In the genomic region with DNA sequence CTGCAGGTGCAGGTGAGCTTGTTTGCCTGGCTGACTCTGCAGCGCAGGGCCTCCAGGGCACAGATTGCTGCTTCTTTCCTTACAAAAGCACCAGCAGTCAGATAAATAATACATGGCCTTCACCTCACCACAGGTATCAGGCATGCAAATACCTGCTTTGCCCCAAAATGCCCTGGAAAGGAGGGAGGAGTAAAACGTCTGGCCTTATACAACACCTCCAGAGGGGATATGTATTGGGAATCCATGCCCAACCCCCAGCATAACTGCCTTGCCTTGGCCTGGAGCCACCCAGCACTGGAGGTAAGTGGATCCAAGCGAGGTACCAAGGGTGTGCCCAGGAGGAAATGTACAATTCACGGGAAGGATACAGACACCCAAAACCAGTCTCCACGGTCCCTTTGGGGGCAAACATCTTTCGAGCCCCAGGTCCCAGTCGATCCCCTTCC, we compare ENCODE assay signal across 1 cellular context.
TF ChIP-seq lines count a peak whose summit lies in the region.

No MANE protein-coding gene starts in this region.

TF ChIP-seq in SK-N-SH treated with all-trans-retinoic acid at 6 μM for 48 hours, 23 proteins besides CTCF, POLR2A, EP300 and RAD21 (continued from another document):
- TF ChIP-seq, protein P1, sequence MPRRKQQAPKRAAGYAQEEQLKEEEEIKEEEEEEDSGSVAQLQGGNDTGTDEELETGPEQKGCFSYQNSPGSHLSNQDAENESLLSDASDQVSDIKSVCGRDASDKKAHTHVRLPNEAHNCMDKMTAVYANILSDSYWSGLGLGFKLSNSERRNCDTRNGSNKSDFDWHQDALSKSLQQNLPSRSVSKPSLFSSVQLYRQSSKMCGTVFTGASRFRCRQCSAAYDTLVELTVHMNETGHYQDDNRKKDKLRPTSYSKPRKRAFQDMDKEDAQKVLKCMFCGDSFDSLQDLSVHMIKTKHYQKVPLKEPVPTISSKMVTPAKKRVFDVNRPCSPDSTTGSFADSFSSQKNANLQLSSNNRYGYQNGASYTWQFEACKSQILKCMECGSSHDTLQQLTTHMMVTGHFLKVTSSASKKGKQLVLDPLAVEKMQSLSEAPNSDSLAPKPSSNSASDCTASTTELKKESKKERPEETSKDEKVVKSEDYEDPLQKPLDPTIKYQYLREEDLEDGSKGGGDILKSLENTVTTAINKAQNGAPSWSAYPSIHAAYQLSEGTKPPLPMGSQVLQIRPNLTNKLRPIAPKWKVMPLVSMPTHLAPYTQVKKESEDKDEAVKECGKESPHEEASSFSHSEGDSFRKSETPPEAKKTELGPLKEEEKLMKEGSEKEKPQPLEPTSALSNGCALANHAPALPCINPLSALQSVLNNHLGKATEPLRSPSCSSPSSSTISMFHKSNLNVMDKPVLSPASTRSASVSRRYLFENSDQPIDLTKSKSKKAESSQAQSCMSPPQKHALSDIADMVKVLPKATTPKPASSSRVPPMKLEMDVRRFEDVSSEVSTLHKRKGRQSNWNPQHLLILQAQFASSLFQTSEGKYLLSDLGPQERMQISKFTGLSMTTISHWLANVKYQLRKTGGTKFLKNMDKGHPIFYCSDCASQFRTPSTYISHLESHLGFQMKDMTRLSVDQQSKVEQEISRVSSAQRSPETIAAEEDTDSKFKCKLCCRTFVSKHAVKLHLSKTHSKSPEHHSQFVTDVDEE (CRISPR knock-in tag; IDR thresholded peaks at IDR 0.05): no peak
- TF ChIP-seq OSR1 (CRISPR knock-in tag; IDR thresholded peaks at IDR 0.05): no peak
- TF ChIP-seq ISL1 (CRISPR knock-in tag; IDR thresholded peaks at IDR 0.05): no peak
- no peak for TF ChIP-seq ZNF70 (CRISPR knock-in tag; IDR thresholded peaks at IDR 0.05)
- TF ChIP-seq, protein P2, sequence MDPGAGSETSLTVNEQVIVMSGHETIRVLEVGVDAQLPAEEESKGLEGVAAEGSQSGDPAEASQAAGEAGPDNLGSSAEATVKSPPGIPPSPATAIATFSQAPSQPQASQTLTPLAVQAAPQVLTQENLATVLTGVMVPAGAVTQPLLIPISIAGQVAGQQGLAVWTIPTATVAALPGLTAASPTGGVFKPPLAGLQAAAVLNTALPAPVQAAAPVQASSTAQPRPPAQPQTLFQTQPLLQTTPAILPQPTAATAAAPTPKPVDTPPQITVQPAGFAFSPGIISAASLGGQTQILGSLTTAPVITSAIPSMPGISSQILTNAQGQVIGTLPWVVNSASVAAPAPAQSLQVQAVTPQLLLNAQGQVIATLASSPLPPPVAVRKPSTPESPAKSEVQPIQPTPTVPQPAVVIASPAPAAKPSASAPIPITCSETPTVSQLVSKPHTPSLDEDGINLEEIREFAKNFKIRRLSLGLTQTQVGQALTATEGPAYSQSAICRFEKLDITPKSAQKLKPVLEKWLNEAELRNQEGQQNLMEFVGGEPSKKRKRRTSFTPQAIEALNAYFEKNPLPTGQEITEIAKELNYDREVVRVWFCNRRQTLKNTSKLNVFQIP (CRISPR knock-in tag; IDR thresholded peaks at IDR 0.05; ENCODE audit: borderline replicate concordance, low read depth): no peak
- TF ChIP-seq BACH2 (CRISPR knock-in tag; IDR thresholded peaks at IDR 0.05; ENCODE audit: borderline replicate concordance): no peak
- TF ChIP-seq RARB (CRISPR knock-in tag; IDR thresholded peaks at IDR 0.05): no peak
- TF ChIP-seq TOX (CRISPR knock-in tag; IDR thresholded peaks at IDR 0.05; ENCODE audit: borderline replicate concordance): no peak
- TF ChIP-seq TCF4 (CRISPR knock-in tag; IDR thresholded peaks at IDR 0.05; ENCODE audit: borderline replicate concordance): no peak
- no peak for TF ChIP-seq ZNF8 (CRISPR knock-in tag; IDR thresholded peaks at IDR 0.05)
- TF ChIP-seq CSDC2 (CRISPR knock-in tag; IDR thresholded peaks at IDR 0.05): no peak
- no peak for TF ChIP-seq PPARA (CRISPR knock-in tag; IDR thresholded peaks at IDR 0.05; ENCODE audit: borderline replicate concordance)
- no peak for TF ChIP-seq ZC3H10 (CRISPR knock-in tag; IDR thresholded peaks at IDR 0.05)
- no peak for TF ChIP-seq ZFP3 (CRISPR knock-in tag; IDR thresholded peaks at IDR 0.05)
- TF ChIP-seq, protein P3, sequence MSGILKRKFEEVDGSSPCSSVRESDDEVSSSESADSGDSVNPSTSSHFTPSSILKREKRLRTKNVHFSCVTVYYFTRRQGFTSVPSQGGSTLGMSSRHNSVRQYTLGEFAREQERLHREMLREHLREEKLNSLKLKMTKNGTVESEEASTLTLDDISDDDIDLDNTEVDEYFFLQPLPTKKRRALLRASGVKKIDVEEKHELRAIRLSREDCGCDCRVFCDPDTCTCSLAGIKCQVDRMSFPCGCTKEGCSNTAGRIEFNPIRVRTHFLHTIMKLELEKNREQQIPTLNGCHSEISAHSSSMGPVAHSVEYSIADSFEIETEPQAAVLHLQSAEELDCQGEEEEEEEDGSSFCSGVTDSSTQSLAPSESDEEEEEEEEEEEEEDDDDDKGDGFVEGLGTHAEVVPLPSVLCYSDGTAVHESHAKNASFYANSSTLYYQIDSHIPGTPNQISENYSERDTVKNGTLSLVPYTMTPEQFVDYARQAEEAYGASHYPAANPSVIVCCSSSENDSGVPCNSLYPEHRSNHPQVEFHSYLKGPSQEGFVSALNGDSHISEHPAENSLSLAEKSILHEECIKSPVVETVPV (CRISPR knock-in tag; IDR thresholded peaks at IDR 0.05): no peak
